In genomic region chr2:84833481-84834150, GRCh38 we compare ENCODE assay signal across 1 cellular context.
TF ChIP-seq lines count a peak whose summit lies in the region.

No MANE protein-coding gene starts in this region.

TF ChIP-seq in K562, 482 proteins besides CTCF, POLR2A, EP300 and RAD21 (continued from another document):
- no peak for TF ChIP-seq NONO (IDR thresholded peaks at IDR 0.05; ENCODE audit: low read depth in 2 of 2, low read length in 1 of 2)
- TF ChIP-seq ARHGAP35 (IDR thresholded peaks at IDR 0.05; ENCODE audit: partially characterized antibody): no peak
- TF ChIP-seq SIN3B (IDR thresholded peaks at IDR 0.05; ENCODE audit: low read depth): no peak
- no peak for TF ChIP-seq EHMT2 (IDR thresholded peaks at IDR 0.05)
- no peak for TF ChIP-seq MYC (IDR thresholded peaks at IDR 0.05; ENCODE audit: low read depth, low read length)
- no peak for TF ChIP-seq MYC (CRISPR knock-in tag; IDR thresholded peaks at IDR 0.05; ENCODE audit: borderline replicate concordance, low read depth)
- TF ChIP-seq ZNF224 (CRISPR knock-in tag; IDR thresholded peaks at IDR 0.05): no peak
- no peak for TF ChIP-seq STAG1 (CRISPR knock-in tag; IDR thresholded peaks at IDR 0.05; ENCODE audit: borderline replicate concordance)
- no peak for TF ChIP-seq ZNF830 (CRISPR knock-in tag; IDR thresholded peaks at IDR 0.05)
